ENCODE assay signal across 8 cellular contexts in the genomic region with DNA sequence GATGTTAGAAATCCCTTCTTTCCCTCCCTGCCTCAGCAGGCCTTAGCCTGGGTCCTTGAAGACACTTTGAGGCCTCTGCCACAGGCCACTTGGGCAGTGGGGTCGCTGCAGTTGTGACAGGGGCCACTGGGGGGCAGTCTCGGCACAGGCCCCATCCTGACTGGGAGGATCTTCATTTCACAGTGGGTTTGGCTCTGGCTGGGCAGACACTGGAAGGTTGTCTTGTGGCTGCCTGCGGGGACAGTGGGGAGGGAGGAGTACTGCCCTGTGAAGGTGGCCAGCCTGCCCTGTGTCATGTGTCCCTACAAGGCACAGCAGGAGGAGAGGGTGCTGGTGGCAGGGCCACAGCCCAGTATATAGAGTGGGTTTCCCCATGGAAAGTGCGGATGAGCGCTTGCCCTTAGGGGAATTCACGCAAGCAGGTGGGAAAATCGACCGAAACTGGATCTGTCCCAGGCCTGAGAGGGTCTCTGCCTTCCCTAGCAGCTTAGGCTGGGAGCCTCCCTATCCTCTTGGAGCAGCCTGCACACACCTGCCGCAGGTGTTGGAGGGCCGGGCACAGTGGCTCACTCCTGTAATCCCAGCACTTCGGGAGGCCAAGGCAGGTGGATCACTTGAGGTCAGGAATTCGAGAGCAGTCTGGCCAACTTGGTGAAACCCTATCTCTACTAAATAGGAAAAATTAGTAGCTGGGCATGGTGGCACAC. TPM values are rescaled to one million over a fixed set of nuclear protein-coding genes. Genes with fewer than 3 reads are reported as not detected.
DNase-seq lines count a peak whose midpoint lies in the region; ATAC-seq and TF ChIP-seq lines count a peak whose summit lies in the region.

No MANE protein-coding gene starts in this region.

- H3K27me3 Mint-ChIP-seq in activated naive CD8-positive, alpha-beta T cell treated with anti-CD3 and anti-CD28 coated beads for 36 hours = no peaks in the 10 kb centered on the region

- no peak overlapping the region for H3K4me3 Mint-ChIP-seq in activated naive CD8-positive, alpha-beta T cell treated with anti-CD3 and anti-CD28 coated beads for 36 hours

- peak; percentile 97 for TF ChIP-seq CTCF in cardiac muscle cell (IDR thresholded peaks at IDR 0.05; ENCODE audit: low read depth, low read length)

- no peak overlapping the region for H3K4me3 ChIP-seq in cardiac muscle cell

- ATAC-seq in HG03460 (IDR thresholded peaks at IDR 0.05; ENCODE audit: unreplicated experiment) = peak; percentile 56
- peak; percentile 38 for ATAC-seq in sciatic nerve
- no peak for ATAC-seq in GM19455 (IDR thresholded peaks at IDR 0.05; ENCODE audit: unreplicated experiment)

- peaks cover 7% of the 10 kb centered on the region for H3K36me3 Mint-ChIP-seq in activated naive CD8-positive, alpha-beta T cell treated with anti-CD3 and anti-CD28 coated beads for 36 hours

- H3K9me3 Mint-ChIP-seq in activated naive CD8-positive, alpha-beta T cell treated with anti-CD3 and anti-CD28 coated beads for 36 hours = no peaks in the 10 kb centered on the region

- DNase-seq in COLO668 (lab: John Stamatoyannopoulos, UW; ENCODE audit: unreplicated experiment) (peak; percentile 89), SK-N-DZ (ENCODE audit: low spot score) (peak; percentile 66), cardiac muscle cell (ENCODE audit: low read depth in 1 of 2, low spot score in 1 of 2) (peak; percentile 64 to 75), sciatic nerve (ENCODE audit: low spot score) (peak; percentile 74), KG1 (lab: John Stamatoyannopoulos, UW) (no peak)
- peak; percentile 69 for DNase-seq in activated naive CD8-positive, alpha-beta T cell treated with anti-CD3 and anti-CD28 coated beads for 36 hours

- H3K36me3 ChIP-seq in cardiac muscle cell = peaks cover 71% of the 10 kb centered on the region

- peaks cover 15% of the 10 kb centered on the region for H3K4me1 ChIP-seq in cardiac muscle cell (ENCODE audit: low read depth)

- no peaks in the 10 kb centered on the region for H3K27me3 ChIP-seq in cardiac muscle cell

- peak overlapping the region; percentile 86 for H3K27ac ChIP-seq in cardiac muscle cell

- H3K4me1 Mint-ChIP-seq in activated naive CD8-positive, alpha-beta T cell treated with anti-CD3 and anti-CD28 coated beads for 36 hours = no peaks in the 10 kb centered on the region

- no peaks in the 10 kb centered on the region for H3K9me3 ChIP-seq in cardiac muscle cell (ENCODE audit: low read depth)

- intact Hi-C loops in sciatic nerve (cut with DNase I) = no loop called here

- peak overlapping the region; percentile 5 for H3K27ac Mint-ChIP-seq in activated naive CD8-positive, alpha-beta T cell treated with anti-CD3 and anti-CD28 coated beads for 36 hours

RNA-seq across cellular contexts. Expression of gene GINS2, which starts 28.8 kb away (rescaled TPM):
- 102 and 106 TPM in 2 replicates for polyA plus RNA-seq in SK-N-DZ (2014; cell fraction: cytosol; rRNA removed)
- 64.7 and 66.3 TPM in 2 replicates for polyA plus RNA-seq in SK-N-DZ (2014; cell fraction: nucleus; rRNA removed)
- 10 to 100 TPM; 71.5 to 74.1 TPM for total RNA-seq in activated naive CD8-positive, alpha-beta T cell treated with anti-CD3 and anti-CD28 coated beads for 36 hours
- total RNA-seq in cardiac muscle cell (8.9 and 17.9 TPM in 2 replicates), sciatic nerve (1.3 TPM)
- 15.8 and 26.5 TPM in 2 replicates for polyA plus RNA-seq in cardiac muscle cell

RNA-seq across cellular contexts. Expression of gene GSE1, which starts 46.8 kb away (rescaled TPM):
- 51.5 and 62.6 TPM in 2 replicates for polyA plus RNA-seq in SK-N-DZ (2014; cell fraction: cytosol; rRNA removed)
- 114 and 225 TPM in 2 replicates for polyA plus RNA-seq in SK-N-DZ (2014; cell fraction: nucleus; rRNA removed)
- total RNA-seq in activated naive CD8-positive, alpha-beta T cell treated with anti-CD3 and anti-CD28 coated beads for 36 hours = 10 to 100 TPM; 25.1 to 27.6 TPM
- total RNA-seq in cardiac muscle cell = 89.4 and 174 TPM in 2 replicates
- polyA plus RNA-seq in cardiac muscle cell = 48.8 and 64.9 TPM in 2 replicates
- 97.3 TPM for total RNA-seq in sciatic nerve
